In the genomic region with DNA sequence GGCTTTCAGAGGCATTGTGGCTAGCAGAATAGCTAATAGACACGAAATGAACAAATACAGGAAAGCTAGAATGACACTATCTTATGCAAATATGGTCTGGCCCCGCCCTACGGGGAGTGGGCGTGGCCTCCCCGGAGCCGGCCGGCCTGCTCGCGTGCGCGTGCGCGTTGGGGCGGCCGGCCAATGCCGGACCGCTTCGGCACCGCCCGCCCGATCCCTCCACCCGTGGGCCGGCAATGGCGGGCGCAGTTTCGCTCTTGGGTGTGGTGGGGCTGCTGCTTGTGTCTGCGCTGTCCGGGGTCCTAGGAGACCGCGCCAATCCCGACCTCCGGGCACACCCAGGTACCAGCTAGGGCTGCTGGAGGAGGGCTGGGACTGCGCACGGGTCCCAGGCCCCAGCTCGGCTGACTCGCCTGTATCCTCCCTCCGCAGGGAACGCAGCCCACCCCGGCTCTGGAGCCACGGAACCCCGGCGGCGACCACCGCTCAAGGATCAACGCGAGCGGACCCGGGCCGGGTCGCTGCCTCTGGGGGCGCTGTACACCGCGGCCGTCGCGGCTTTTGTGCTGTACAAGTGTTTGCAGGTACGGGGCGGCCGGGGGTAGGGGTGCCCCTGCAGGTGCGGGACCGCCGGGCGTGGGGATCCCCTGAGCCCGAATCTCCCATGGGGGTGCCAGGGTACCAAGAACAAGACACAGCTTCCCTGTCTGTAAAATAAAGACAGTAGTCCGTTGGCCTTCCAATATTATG, we compare ENCODE assay signal across 1 cellular context.
A peak's percentile ranks its signal among the peaks of the same experiment; 100 is the strongest.
TF ChIP-seq lines count a peak whose summit lies in the region.

A gene with protein sequence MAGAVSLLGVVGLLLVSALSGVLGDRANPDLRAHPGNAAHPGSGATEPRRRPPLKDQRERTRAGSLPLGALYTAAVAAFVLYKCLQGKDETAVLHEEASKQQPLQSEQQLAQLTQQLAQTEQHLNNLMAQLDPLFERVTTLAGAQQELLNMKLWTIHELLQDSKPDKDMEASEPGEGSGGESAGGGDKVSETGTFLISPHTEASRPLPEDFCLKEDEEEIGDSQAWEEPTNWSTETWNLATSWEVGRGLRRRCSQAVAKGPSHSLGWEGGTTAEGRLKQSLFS (plus strand): TSS at position 149 of the 750 bp plus-strand sequence. CDS start 88 bp downstream, at position 237.

TF ChIP-seq in WTC11, 78 proteins besides CTCF, POLR2A, EP300 and RAD21 (continued from another document):
- TF ChIP-seq, protein P1, sequence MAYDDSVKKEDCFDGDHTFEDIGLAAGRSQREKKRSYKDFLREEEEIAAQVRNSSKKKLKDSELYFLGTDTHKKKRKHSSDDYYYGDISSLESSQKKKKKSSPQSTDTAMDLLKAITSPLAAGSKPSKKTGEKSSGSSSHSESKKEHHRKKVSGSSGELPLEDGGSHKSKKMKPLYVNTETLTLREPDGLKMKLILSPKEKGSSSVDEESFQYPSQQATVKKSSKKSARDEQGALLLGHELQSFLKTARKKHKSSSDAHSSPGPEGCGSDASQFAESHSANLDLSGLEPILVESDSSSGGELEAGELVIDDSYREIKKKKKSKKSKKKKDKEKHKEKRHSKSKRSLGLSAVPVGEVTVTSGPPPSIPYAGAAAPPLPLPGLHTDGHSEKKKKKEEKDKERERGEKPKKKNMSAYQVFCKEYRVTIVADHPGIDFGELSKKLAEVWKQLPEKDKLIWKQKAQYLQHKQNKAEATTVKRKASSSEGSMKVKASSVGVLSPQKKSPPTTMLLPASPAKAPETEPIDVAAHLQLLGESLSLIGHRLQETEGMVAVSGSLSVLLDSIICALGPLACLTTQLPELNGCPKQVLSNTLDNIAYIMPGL (CRISPR knock-in tag; IDR thresholded peaks at IDR 0.05) = peak; percentile 99
- TF ChIP-seq KAT7 (CRISPR knock-in tag; IDR thresholded peaks at IDR 0.05; ENCODE audit: borderline replicate concordance) = no peak
- TF ChIP-seq FOXJ3 (CRISPR knock-in tag; IDR thresholded peaks at IDR 0.05; ENCODE audit: borderline replicate concordance) = no peak
- 0 out of 2 replicates have a peak, but pooled peaks have one; percentile 37 for TF ChIP-seq CREB1 (CRISPR knock-in tag; IDR thresholded peaks at IDR 0.05)
- 0 out of 2 replicates have a peak, but pooled peaks have one; percentile 49 for TF ChIP-seq EMX1 (CRISPR knock-in tag; IDR thresholded peaks at IDR 0.05)
- TF ChIP-seq ZNF121 (CRISPR knock-in tag; IDR thresholded peaks at IDR 0.05) = no peak
- TF ChIP-seq, protein P2, sequence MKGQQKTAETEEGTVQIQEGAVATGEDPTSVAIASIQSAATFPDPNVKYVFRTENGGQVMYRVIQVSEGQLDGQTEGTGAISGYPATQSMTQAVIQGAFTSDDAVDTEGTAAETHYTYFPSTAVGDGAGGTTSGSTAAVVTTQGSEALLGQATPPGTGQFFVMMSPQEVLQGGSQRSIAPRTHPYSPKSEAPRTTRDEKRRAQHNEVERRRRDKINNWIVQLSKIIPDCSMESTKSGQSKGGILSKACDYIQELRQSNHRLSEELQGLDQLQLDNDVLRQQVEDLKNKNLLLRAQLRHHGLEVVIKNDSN (CRISPR knock-in tag; IDR thresholded peaks at IDR 0.05) = no peak
- TF ChIP-seq ZNF317 (CRISPR knock-in tag; IDR thresholded peaks at IDR 0.05; ENCODE audit: borderline replicate concordance, low read depth) = no peak; the same call in 1 of the 2 replicates
- TF ChIP-seq, protein P3, sequence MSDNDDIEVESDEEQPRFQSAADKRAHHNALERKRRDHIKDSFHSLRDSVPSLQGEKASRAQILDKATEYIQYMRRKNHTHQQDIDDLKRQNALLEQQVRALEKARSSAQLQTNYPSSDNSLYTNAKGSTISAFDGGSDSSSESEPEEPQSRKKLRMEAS (CRISPR knock-in tag; IDR thresholded peaks at IDR 0.05) = no peak; the same call in 1 of the 2 replicates
- no peak for TF ChIP-seq NFE2L1 (CRISPR knock-in tag; IDR thresholded peaks at IDR 0.05)
- TF ChIP-seq, protein P4, sequence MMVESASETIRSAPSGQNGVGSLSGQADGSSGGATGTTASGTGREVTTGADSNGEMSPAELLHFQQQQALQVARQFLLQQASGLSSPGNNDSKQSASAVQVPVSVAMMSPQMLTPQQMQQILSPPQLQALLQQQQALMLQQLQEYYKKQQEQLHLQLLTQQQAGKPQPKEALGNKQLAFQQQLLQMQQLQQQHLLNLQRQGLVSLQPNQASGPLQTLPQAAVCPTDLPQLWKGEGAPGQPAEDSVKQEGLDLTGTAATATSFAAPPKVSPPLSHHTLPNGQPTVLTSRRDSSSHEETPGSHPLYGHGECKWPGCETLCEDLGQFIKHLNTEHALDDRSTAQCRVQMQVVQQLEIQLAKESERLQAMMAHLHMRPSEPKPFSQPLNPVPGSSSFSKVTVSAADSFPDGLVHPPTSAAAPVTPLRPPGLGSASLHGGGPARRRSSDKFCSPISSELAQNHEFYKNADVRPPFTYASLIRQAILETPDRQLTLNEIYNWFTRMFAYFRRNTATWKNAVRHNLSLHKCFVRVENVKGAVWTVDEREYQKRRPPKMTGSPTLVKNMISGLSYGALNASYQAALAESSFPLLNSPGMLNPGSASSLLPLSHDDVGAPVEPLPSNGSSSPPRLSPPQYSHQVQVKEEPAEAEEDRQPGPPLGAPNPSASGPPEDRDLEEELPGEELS (CRISPR knock-in tag; IDR thresholded peaks at IDR 0.05) = peak; percentile 67; the same call in 1 of the 2 replicates
- peak; percentile 72; the same call in 1 of the 2 replicates for TF ChIP-seq ZNF416 (CRISPR knock-in tag; IDR thresholded peaks at IDR 0.05)
- TF ChIP-seq TP53 (CRISPR knock-in tag; IDR thresholded peaks at IDR 0.05) = peak; percentile 65; the same call in 1 of the 2 replicates
- TF ChIP-seq IRF2 (CRISPR knock-in tag; IDR thresholded peaks at IDR 0.05; ENCODE audit: borderline replicate concordance, low read depth) = no peak
- TF ChIP-seq, protein P5, sequence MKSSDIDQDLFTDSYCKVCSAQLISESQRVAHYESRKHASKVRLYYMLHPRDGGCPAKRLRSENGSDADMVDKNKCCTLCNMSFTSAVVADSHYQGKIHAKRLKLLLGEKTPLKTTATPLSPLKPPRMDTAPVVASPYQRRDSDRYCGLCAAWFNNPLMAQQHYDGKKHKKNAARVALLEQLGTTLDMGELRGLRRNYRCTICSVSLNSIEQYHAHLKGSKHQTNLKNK (CRISPR knock-in tag; IDR thresholded peaks at IDR 0.05) = no peak
- peak; percentile 70; the same call in 1 of the 2 replicates for TF ChIP-seq SMAD3 (CRISPR knock-in tag; IDR thresholded peaks at IDR 0.05; ENCODE audit: borderline replicate concordance)
- peak; percentile 85; the same call in 1 of the 2 replicates for TF ChIP-seq RELA (CRISPR knock-in tag; IDR thresholded peaks at IDR 0.05; ENCODE audit: borderline replicate concordance)
- no peak for TF ChIP-seq ZNF219 (CRISPR knock-in tag; IDR thresholded peaks at IDR 0.05; ENCODE audit: borderline replicate concordance)
- TF ChIP-seq, protein P6, sequence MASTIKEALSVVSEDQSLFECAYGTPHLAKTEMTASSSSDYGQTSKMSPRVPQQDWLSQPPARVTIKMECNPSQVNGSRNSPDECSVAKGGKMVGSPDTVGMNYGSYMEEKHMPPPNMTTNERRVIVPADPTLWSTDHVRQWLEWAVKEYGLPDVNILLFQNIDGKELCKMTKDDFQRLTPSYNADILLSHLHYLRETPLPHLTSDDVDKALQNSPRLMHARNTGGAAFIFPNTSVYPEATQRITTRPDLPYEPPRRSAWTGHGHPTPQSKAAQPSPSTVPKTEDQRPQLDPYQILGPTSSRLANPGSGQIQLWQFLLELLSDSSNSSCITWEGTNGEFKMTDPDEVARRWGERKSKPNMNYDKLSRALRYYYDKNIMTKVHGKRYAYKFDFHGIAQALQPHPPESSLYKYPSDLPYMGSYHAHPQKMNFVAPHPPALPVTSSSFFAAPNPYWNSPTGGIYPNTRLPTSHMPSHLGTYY (CRISPR knock-in tag; IDR thresholded peaks at IDR 0.05) = 0 out of 2 replicates have a peak, but pooled peaks have one; percentile 4
- TF ChIP-seq ELF4 (CRISPR knock-in tag; IDR thresholded peaks at IDR 0.05; ENCODE audit: low read depth) = no peak
- TF ChIP-seq GABPB1 (CRISPR knock-in tag; IDR thresholded peaks at IDR 0.05) = peak; percentile 37; the same call in 1 of the 2 replicates
- peak; percentile 71; the same call in 1 of the 2 replicates for TF ChIP-seq ETV6 (CRISPR knock-in tag; IDR thresholded peaks at IDR 0.05)
- TF ChIP-seq NR3C1 (CRISPR knock-in tag; conservative IDR thresholded peaks at IDR 0.05; ENCODE audit: low read depth) = 0 out of 2 replicates have a peak, but pooled peaks have one; percentile 43
- no peak for TF ChIP-seq RORB (CRISPR knock-in tag; IDR thresholded peaks at IDR 0.05)
- TF ChIP-seq CREM (CRISPR knock-in tag; IDR thresholded peaks at IDR 0.05) = no peak
- TF ChIP-seq GTF2I (CRISPR knock-in tag; conservative IDR thresholded peaks at IDR 0.05) = no peak
- TF ChIP-seq FOXK1 (CRISPR knock-in tag; IDR thresholded peaks at IDR 0.05) = peak; percentile 78; the same call in 1 of the 2 replicates
- TF ChIP-seq, protein P7, sequence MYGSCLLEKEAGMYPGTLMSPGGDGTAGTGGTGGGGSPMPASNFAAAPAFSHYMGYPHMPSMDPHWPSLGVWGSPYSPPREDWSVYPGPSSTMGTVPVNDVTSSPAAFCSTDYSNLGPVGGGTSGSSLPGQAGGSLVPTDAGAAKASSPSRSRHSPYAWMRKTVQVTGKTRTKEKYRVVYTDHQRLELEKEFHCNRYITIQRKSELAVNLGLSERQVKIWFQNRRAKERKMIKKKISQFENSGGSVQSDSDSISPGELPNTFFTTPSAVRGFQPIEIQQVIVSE (CRISPR knock-in tag; IDR thresholded peaks at IDR 0.05; ENCODE audit: borderline replicate concordance) = no peak
- TF ChIP-seq TEAD1 (CRISPR knock-in tag; IDR thresholded peaks at IDR 0.05) = 0 out of 2 replicates have a peak, but pooled peaks have one; percentile 52
- TF ChIP-seq SP1 (CRISPR knock-in tag; conservative IDR thresholded peaks at IDR 0.05) = 0 out of 2 replicates have a peak, but pooled peaks have one; percentile 13
